ENCODE assay signal across 26 cellular contexts in the genomic region with DNA sequence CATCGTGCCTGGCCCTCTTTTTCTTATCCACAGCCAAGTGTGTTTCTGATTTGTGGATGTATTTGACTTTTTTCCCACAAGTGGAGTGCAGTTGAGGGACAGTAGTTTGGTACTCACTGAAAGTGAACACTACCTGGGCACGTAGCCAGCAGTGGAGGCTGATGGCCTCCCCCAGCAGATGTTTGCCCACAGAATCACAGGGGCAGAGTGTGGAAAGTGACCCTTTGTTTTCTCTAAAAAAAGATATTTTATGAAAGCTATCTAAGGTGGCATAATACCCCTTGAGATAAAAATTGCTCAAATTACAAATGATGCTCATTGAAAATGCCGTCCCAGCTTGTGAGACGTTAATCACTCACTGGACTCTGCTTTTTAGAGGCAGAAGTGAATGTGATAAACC. TPM values are rescaled to one million over a fixed set of nuclear protein-coding genes. Genes with fewer than 3 reads are reported as not detected.
"Had no signal": no experiment of that assay in that cellular context is flagged by ENCODE, and none has a peak within 500 bp of the region (broad histone marks: within the 10 kb centered on the region; RNA-seq: fewer than 3 reads in every experiment).

No MANE protein-coding gene starts in this region.

- H3K4me3 Mint-ChIP-seq: activated CD8-positive, alpha-beta memory T cell treated with anti-CD3 and anti-CD28 coated beads, Interleukin-2, amount 10 ng/mL, durations not matched to agents 7 days and 5 days; activated CD8-positive, alpha-beta T cell treated with anti-CD3 and anti-CD28 coated beads, Interleukin-2, amount 10 ng/mL, durations not matched to agents 7 days and 5 days; activated naive CD4-positive, alpha-beta T cell treated with anti-CD3 and anti-CD28 coated beads for 36 hours; activated naive CD8-positive, alpha-beta T cell; activated T-cell treated with anti-CD3 and anti-CD28 coated beads, Interleukin-2, amount 50 U/mL, for 4 hours; brain; central memory CD8-positive, alpha-beta T cell; T-helper 1 cell treated with Interleukin-12 subunit alpha and Interleukin-12 subunit beta and Interleukin-4 antibody, amounts not matched to agents 30 μg/mL and 1 μg/mL, for 36 hours; WTC11 had no signal

- H3K4me1 Mint-ChIP-seq: WTC11 had no signal

- H3K4me3 ChIP-seq: MG63 had no signal

- DNase-seq: activated CD4-positive, alpha-beta T cell treated with anti-CD3 and anti-CD28 coated beads for 48 hours; activated CD4-positive, alpha-beta T cell treated with anti-CD3 and anti-CD28 coated beads, Interleukin-2, amount 50 U/mL, for 4 hours; activated CD4-positive, CD25-positive, alpha-beta regulatory T cell treated with anti-CD3 and anti-CD28 coated beads, Interleukin-2, amount 50 U/mL, for 72 hours; activated CD8-positive, alpha-beta memory T cell treated with anti-CD3 and anti-CD28 coated beads, Interleukin-2, amount 10 ng/mL, durations not matched to agents 7 days and 5 days; activated CD8-positive, alpha-beta T cell treated with anti-CD3 and anti-CD28 coated beads, Interleukin-2, amount 10 ng/mL, durations not matched to agents 7 days and 5 days; activated gamma-delta T cell; activated naive CD4-positive, alpha-beta T cell treated with anti-CD3 and anti-CD28 coated beads for 36 hours; activated T-cell treated with anti-CD3 and anti-CD28 coated beads, Interleukin-2, amount 50 U/mL, for 4 hours; amygdala; MG63; MV-4-11; NCI-H1092 treated with DMSO at 0.1 percent for 48 hours; NCI-H1436 treated with DMSO at 0.1 percent for 48 hours; NCI-H1930; NCI-H2107; NCI-H446 treated with DMSO at 0.1 percent for 48 hours; NCI-H524 treated with DMSO at 0.1 percent for 48 hours; NCI-H748 treated with DMSO at 0.1 percent for 48 hours; OCI-M1; RPMI8226 had no signal

- H3K27me3 ChIP-seq: MG63 had no signal

- H3K27me3 Mint-ChIP-seq: activated CD8-positive, alpha-beta memory T cell treated with anti-CD3 and anti-CD28 coated beads, Interleukin-2, amount 10 ng/mL, durations not matched to agents 7 days and 5 days; activated naive CD8-positive, alpha-beta T cell; brain; central memory CD8-positive, alpha-beta T cell had no signal

- H3K9me3 ChIP-seq: MG63 had no signal

- H3K27ac Mint-ChIP-seq: activated CD8-positive, alpha-beta memory T cell treated with anti-CD3 and anti-CD28 coated beads, Interleukin-2, amount 10 ng/mL, durations not matched to agents 7 days and 5 days; activated CD8-positive, alpha-beta T cell treated with anti-CD3 and anti-CD28 coated beads, Interleukin-2, amount 10 ng/mL, durations not matched to agents 7 days and 5 days; activated naive CD4-positive, alpha-beta T cell treated with anti-CD3 and anti-CD28 coated beads for 36 hours; activated naive CD8-positive, alpha-beta T cell; T-helper 1 cell treated with Interleukin-12 subunit alpha and Interleukin-12 subunit beta and Interleukin-4 antibody, amounts not matched to agents 30 μg/mL and 1 μg/mL, for 36 hours; WTC11 had no signal

- H3K9me3 Mint-ChIP-seq: activated naive CD4-positive, alpha-beta T cell treated with anti-CD3 and anti-CD28 coated beads for 36 hours; activated T-cell treated with anti-CD3 and anti-CD28 coated beads, Interleukin-2, amount 50 U/mL, for 4 hours; brain; central memory CD8-positive, alpha-beta T cell; T-helper 1 cell treated with Interleukin-12 subunit alpha and Interleukin-12 subunit beta and Interleukin-4 antibody, amounts not matched to agents 30 μg/mL and 1 μg/mL, for 36 hours; WTC11 had no signal

RNA-seq across cellular contexts. Expression of a gene that starts 59.6 kb away (rescaled TPM):
- total RNA-seq: activated CD8-positive, alpha-beta memory T cell treated with anti-CD3 and anti-CD28 coated beads, Interleukin-2, amount 10 ng/mL, durations not matched to agents 7 days and 5 days; activated CD8-positive, alpha-beta T cell treated with anti-CD3 and anti-CD28 coated beads, Interleukin-2, amount 10 ng/mL, durations not matched to agents 7 days and 5 days; activated naive CD4-positive, alpha-beta T cell treated with anti-CD3 and anti-CD28 coated beads for 36 hours; activated T-cell treated with anti-CD3 and anti-CD28 coated beads, Interleukin-2, amount 50 U/mL, for 4 hours; astrocyte; WTC11 had no signal
